Comparison of ENCODE assay signal across 19 cellular contexts in genomic region chr2:117945296-117945695, GRCh38.
A peak's percentile ranks its signal among the peaks of the same experiment; 100 is the strongest.
DNase-seq lines count a peak whose midpoint lies in the region; ATAC-seq and TF ChIP-seq lines count a peak whose summit lies in the region.
"Had no signal": no experiment of that assay in that cellular context is flagged by ENCODE, and none has a peak within 500 bp of the region (broad histone marks: within the 10 kb centered on the region; RNA-seq: fewer than 3 reads in every experiment).

No MANE protein-coding gene starts in this region.

- peaks cover 33% of the 10 kb centered on the region for H3K4me1 ChIP-seq in PC-3 (ENCODE audit: insufficient read depth, low read length)
- H3K4me1 ChIP-seq: BLaER1, Caco-2 had no signal

- no peak overlapping the region for H3K9ac ChIP-seq in PC-3 (ENCODE audit: low read length)
- H3K9ac ChIP-seq: BLaER1 had no signal

- no TSS peak for BruUV-seq in PC-3 (replicated peaks; lab: Mats Ljungman, UMichigan)

- H3K4me1 Mint-ChIP-seq in T-helper 17 cell (peaks cover 11% of the 10 kb centered on the region), endothelial cell (ENCODE audit: unreplicated experiment) (peaks cover 33% of the 10 kb centered on the region)
- H3K4me1 Mint-ChIP-seq: B cell had no signal

- H3K9me2 ChIP-seq in PC-3 (replicated peaks; ENCODE audit: low read length), result no peaks in the 10 kb centered on the region

- no peak overlapping the region for H2AFZ ChIP-seq in PC-3 (ENCODE audit: low read length)
- H2AFZ ChIP-seq: GM23338 had no signal

- peak; percentile 31 for DNase-seq in PC-3
- DNase-seq in T-helper 17 cell, result no peak
- DNase-seq in endothelial cell (ENCODE audit: low spot score), result no peak
- peak; percentile 13 for DNase-seq in renal cortical epithelial cell (ENCODE audit: low read depth)
- no peak for DNase-seq in Right ventricle myocardium superior
- DNase-seq in NCI-H1436 (lab: John Stamatoyannopoulos, UW), result no peak
- DNase-seq: Caco-2; CD4-positive, CD25-positive, alpha-beta regulatory T cell; CD8-positive, alpha-beta T cell; DMS153; DMS79 treated with DMSO at 0.1 percent for 48 hours; GF-D8; H9 had no signal

- TF ChIP-seq CTCF in PC-3 (conservative IDR thresholded peaks at IDR 0.05; ENCODE audit: low read depth, low read length), result no peak
- TF ChIP-seq CTCF in endothelial cell (IDR thresholded peaks at IDR 0.05; ENCODE audit: unreplicated experiment), result no peak

- H3K27ac Mint-ChIP-seq in T-helper 17 cell (peak overlapping the region; percentile 27), endothelial cell (ENCODE audit: unreplicated experiment) (no peak overlapping the region)
- H3K27ac Mint-ChIP-seq: B cell; CD8-positive, alpha-beta T cell; GM23338; H9 had no signal

- H3K27me3 Mint-ChIP-seq in T-helper 17 cell, result no peaks in the 10 kb centered on the region
- H3K27me3 Mint-ChIP-seq in endothelial cell (ENCODE audit: unreplicated experiment), result peaks cover 7% of the 10 kb centered on the region
- H3K27me3 Mint-ChIP-seq: B cell; CD4-positive, CD25-positive, alpha-beta regulatory T cell had no signal

- no peaks in the 10 kb centered on the region for H4K20me1 ChIP-seq in PC-3 (ENCODE audit: low read length)
- H4K20me1 ChIP-seq: BLaER1 had no signal

- intact Hi-C loops in PC-3 (cut with micrococcal nuclease) (no loop called here), Right ventricle myocardium superior (cut with DNase I) (no loop called here)

- no peaks in the 10 kb centered on the region for H3K9me3 Mint-ChIP-seq in endothelial cell (ENCODE audit: unreplicated experiment)
- H3K9me3 Mint-ChIP-seq: CD4-positive, CD25-positive, alpha-beta regulatory T cell; CD8-positive, alpha-beta T cell; GM23338; H9 had no signal

- POLR2A ChIA-PET in PC-3 (lab: Charles Lee; ENCODE audit: unreplicated experiment), result no interaction called here

- H3K4me2 ChIP-seq in PC-3 (ENCODE audit: low read length), result no peak overlapping the region
- H3K4me2 ChIP-seq: BLaER1, GM23338 had no signal

- H3K9me3 ChIP-seq in PC-3 (ENCODE audit: low read length), result no peaks in the 10 kb centered on the region
- H3K9me3 ChIP-seq in T-helper 17 cell (ENCODE audit: control insufficient read depth, low read length, poor library complexity, severe bottlenecking), result no peaks in the 10 kb centered on the region
- H3K9me3 ChIP-seq: BLaER1, Caco-2 had no signal

- H3K4me3 ChIP-seq in PC-3 (ENCODE audit: low read length), result no peak overlapping the region
- H3K4me3 ChIP-seq: BLaER1, GM23338 had no signal

- H3K27ac ChIP-seq in PC-3 (ENCODE audit: low read length), result no peak overlapping the region
- H3K27ac ChIP-seq: BLaER1, C4-2B had no signal

- peaks cover 27% of the 10 kb centered on the region for H3K36me3 Mint-ChIP-seq in T-helper 17 cell (ENCODE audit: low read depth)
- peaks cover 66% of the 10 kb centered on the region for H3K36me3 Mint-ChIP-seq in endothelial cell (ENCODE audit: low read depth, unreplicated experiment)

- H3K4me3 Mint-ChIP-seq in T-helper 17 cell (no peak overlapping the region), endothelial cell (ENCODE audit: unreplicated experiment) (peak overlapping the region; percentile 64)
- H3K4me3 Mint-ChIP-seq: B cell; CD4-positive, CD25-positive, alpha-beta regulatory T cell; CD8-positive, alpha-beta T cell; GM23338; H9 had no signal

- no peaks in the 10 kb centered on the region for H3K27me3 ChIP-seq in PC-3 (ENCODE audit: low read length)
- H3K27me3 ChIP-seq: BLaER1 had no signal

- no peaks in the 10 kb centered on the region for H3K79me2 ChIP-seq in PC-3 (ENCODE audit: low read length)

- H3K36me3 ChIP-seq in PC-3 (ENCODE audit: low read depth, low read length), result peaks cover 58% of the 10 kb centered on the region

- CTCF ChIA-PET in PC-3 (lab: Charles Lee), result no interaction called here

- peak; percentile 9; the same call in 1 of the 2 replicates for ATAC-seq in PC-3
- ATAC-seq in T-helper 17 cell, result no peak
- no peak for ATAC-seq in Right ventricle myocardium superior (ENCODE audit: poor library complexity)
- ATAC-seq in HG03175 (IDR thresholded peaks at IDR 0.05; ENCODE audit: unreplicated experiment), result no peak
- ATAC-seq: CD8-positive, alpha-beta T cell; GM23338; HCT116 had no signal

- no peaks in the 10 kb centered on the region for H3F3A ChIP-seq in PC-3 (ENCODE audit: low read length, unreplicated experiment)

Comparison
In these comparisons a context has a peak if more than half of its experiments do, and no peak if none do; other contexts are left out.
1. DNase-seq: peak in PC-3 (single experiment) and renal cortical epithelial cell (single experiment); none in T-helper 17 cell (0 of 3), endothelial cell (single experiment), Right ventricle myocardium superior (single experiment) and NCI-H1436 (single experiment).